In genomic region chr6:111832833-111833418, GRCh38 we compare ENCODE assay signal across 12 cellular contexts. TPM values are rescaled to one million over a fixed set of nuclear protein-coding genes. Genes with fewer than 3 reads are reported as not detected.
DNase-seq lines count a peak whose midpoint lies in the region; ATAC-seq and TF ChIP-seq lines count a peak whose summit lies in the region.
"Had no signal": no experiment of that assay in that cellular context is flagged by ENCODE, and none has a peak within 500 bp of the region (broad histone marks: within the 10 kb centered on the region; RNA-seq: fewer than 3 reads in every experiment).

No MANE protein-coding gene starts in this region.

- 65% methylated on average over 1 of the region's 1 CpG for WGBS in suprapubic skin

- H3K4me3 ChIP-seq in GM12865 (ENCODE audit: low read depth, low read length) = no peak overlapping the region; the same call in 1 of the 2 replicates
- no peak overlapping the region for H3K4me3 ChIP-seq in KMS-11 (IDR thresholded peaks at IDR 0.05; ENCODE audit: insufficient read depth, low read depth, low read length)
- peak overlapping the region; percentile 2 for H3K4me3 ChIP-seq in fibroblast of the aortic adventitia (ENCODE audit: low read depth, low read length)
- no peak overlapping the region for H3K4me3 ChIP-seq in suprapubic skin
- H3K4me3 ChIP-seq: right atrium auricular region had no signal

- H3K4me2 ChIP-seq in KMS-11 = peak overlapping the region; percentile 95

- H3K27ac ChIP-seq in KMS-11 (peak overlapping the region; percentile 98), suprapubic skin (no peak overlapping the region)

- no peak for TF ChIP-seq EP300 in suprapubic skin (IDR thresholded peaks at IDR 0.05)

- H3K9ac ChIP-seq in KMS-11 = peak overlapping the region; percentile 76

- no peaks in the 10 kb centered on the region for H3K9me3 ChIP-seq in suprapubic skin
- H3K9me3 ChIP-seq: right atrium auricular region had no signal

- H3K79me2 ChIP-seq in KMS-11 (ENCODE audit: insufficient read depth, low read depth) = no peaks in the 10 kb centered on the region

- peak; percentile 60 for DNase-seq in GM12865 (ENCODE audit: low read depth)
- DNase-seq in fibroblast of the aortic adventitia (ENCODE audit: low read depth) = no peak
- DNase-seq in globus pallidus (ENCODE audit: low spot score) = no peak
- DNase-seq in suprapubic skin (ENCODE audit: low spot score in 2 of 2) = no peak
- DNase-seq: erythroblast; stimulated activated CD8-positive, alpha-beta memory T cell treated with anti-CD3 and anti-CD28 coated beads, Interleukin-4, amount 100 ng/mL, for 48 hours; T-helper 9 cell had no signal

- peaks cover 71% of the 10 kb centered on the region for H3K4me1 ChIP-seq in KMS-11 (ENCODE audit: low read depth, poor library complexity, severe bottlenecking)
- peaks cover 10% of the 10 kb centered on the region for H3K4me1 ChIP-seq in suprapubic skin

- no peaks in the 10 kb centered on the region for H4K20me1 ChIP-seq in KMS-11 (ENCODE audit: insufficient read depth)

- H3K36me3 ChIP-seq in KMS-11 (ENCODE audit: insufficient read depth) = no peaks in the 10 kb centered on the region
- no peaks in the 10 kb centered on the region for H3K36me3 ChIP-seq in suprapubic skin
- H3K36me3 ChIP-seq: right atrium auricular region had no signal

- peak; percentile 46 for ATAC-seq in GM19463 (IDR thresholded peaks at IDR 0.05; ENCODE audit: unreplicated experiment)
- no peak for ATAC-seq in HG03139 (IDR thresholded peaks at IDR 0.05; ENCODE audit: unreplicated experiment)
- no peak for ATAC-seq in GM19035 (IDR thresholded peaks at IDR 0.05; ENCODE audit: unreplicated experiment)

- no peak for TF ChIP-seq POLR2A in suprapubic skin (IDR thresholded peaks at IDR 0.05)

- H3K27me3 ChIP-seq in KMS-11 (ENCODE audit: insufficient read depth, low read depth) (no peaks in the 10 kb centered on the region), suprapubic skin (no peaks in the 10 kb centered on the region)
- H3K27me3 ChIP-seq: right atrium auricular region had no signal

- peak overlapping the region; percentile 64; the same call in 1 of the 2 replicates for H2AFZ ChIP-seq in KMS-11 (ENCODE audit: low read depth)

- TF ChIP-seq CTCF in GM12865 (IDR thresholded peaks at IDR 0.05; ENCODE audit: insufficient read depth, low read depth, low read length, missing control alignments) = no peak
- no peak for TF ChIP-seq CTCF in KMS-11 (conservative IDR thresholded peaks at IDR 0.05; ENCODE audit: low read depth, low read length)
- TF ChIP-seq CTCF in fibroblast of the aortic adventitia (IDR thresholded peaks at IDR 0.05; ENCODE audit: insufficient read depth, low read length) = no peak
- no peak for TF ChIP-seq CTCF in suprapubic skin (IDR thresholded peaks at IDR 0.05)

RNA-seq across cellular contexts. Expression of gene FYN, which starts 40.3 kb away (rescaled TPM):
- total RNA-seq in fibroblast of the aortic adventitia (ENCODE audit: low replicate concordance) (91.9 and 137 TPM in 2 replicates), suprapubic skin (10 to 100 TPM; 36.6 to 89.6 (median 67.3) TPM)
